Comparison of ENCODE assay signal across 9 cellular contexts in genomic region chr16:30065943-30066881, GRCh38. TPM values are rescaled to one million over a fixed set of nuclear protein-coding genes. Genes with fewer than 3 reads are reported as not detected.
DNase-seq lines count a peak whose midpoint lies in the region; ATAC-seq lines count a peak whose summit lies in the region.
"Had no signal": no experiment of that assay in that cellular context is flagged by ENCODE, and none has a peak within 500 bp of the region (broad histone marks: within the 10 kb centered on the region; RNA-seq: fewer than 3 reads in every experiment).

No MANE protein-coding gene starts in this region.

- H3K27ac Mint-ChIP-seq in activated naive CD4-positive, alpha-beta T cell treated with anti-CD3 and anti-CD28 coated beads for 36 hours: peak overlapping the region; percentile 98

- H3K9me3 ChIP-seq in KOPT-K1 (ENCODE audit: insufficient read depth, low read length, poor library complexity, severe bottlenecking): no peaks in the 10 kb centered on the region

- intact Hi-C loops in activated naive CD4-positive, alpha-beta T cell treated with anti-CD3 and anti-CD28 coated beads for 36 hours (cut with micrococcal nuclease): loop anchor here (1.0 to 5.0 kb wide), 10 partner anchors 9 to 592 kb away; partner anchors contain the start of genes FBRS, HIRIP3, MAZ and PPP4C
- intact Hi-C loops in left cardiac atrium (cut with DNase I): no loop called here
- intact Hi-C loops in sciatic nerve (cut with DNase I): no loop called here

- peak overlapping the region; percentile 95 for H3K4me3 Mint-ChIP-seq in activated naive CD4-positive, alpha-beta T cell treated with anti-CD3 and anti-CD28 coated beads for 36 hours

- peaks cover 51% of the 10 kb centered on the region for H3K36me3 ChIP-seq in KOPT-K1 (ENCODE audit: insufficient read depth, low read length)

- peak; percentile 72 for DNase-seq in Daoy (ENCODE audit: low read depth)
- DNase-seq in activated naive CD4-positive, alpha-beta T cell treated with anti-CD3 and anti-CD28 coated beads for 36 hours: peak; percentile 50
- DNase-seq in left cardiac atrium: no peak
- DNase-seq in sciatic nerve (ENCODE audit: low spot score): no peak
- no peak for DNase-seq in 8988T
- DNase-seq in NCI-H128 (lab: John Stamatoyannopoulos, UW; ENCODE audit: unreplicated experiment): no peak
- DNase-seq in DMS153 (lab: John Stamatoyannopoulos, UW): no peak

- no peaks in the 10 kb centered on the region for H3K9me3 Mint-ChIP-seq in activated naive CD4-positive, alpha-beta T cell treated with anti-CD3 and anti-CD28 coated beads for 36 hours

- no peaks in the 10 kb centered on the region for H3K27me3 Mint-ChIP-seq in activated naive CD4-positive, alpha-beta T cell treated with anti-CD3 and anti-CD28 coated beads for 36 hours (ENCODE audit: low read depth)

- CTCF ChIA-PET in activated naive CD4-positive, alpha-beta T cell treated with anti-CD3 and anti-CD28 coated beads for 36 hours (lab: Charles Lee): interaction anchor here (0.9 to 3.3 kb wide), 5 partner anchors 10 to 25 kb away, joined by 3 to 16 read pairs (median 4); partner anchors contain the start of genes PPP4C and TBX6

- H3K36me3 Mint-ChIP-seq in activated naive CD4-positive, alpha-beta T cell treated with anti-CD3 and anti-CD28 coated beads for 36 hours (ENCODE audit: low read depth): peaks cover 54% of the 10 kb centered on the region

- ATAC-seq in left cardiac atrium: peak; percentile 3 to 18
- peak; percentile 4 for ATAC-seq in sciatic nerve

- peak overlapping the region; percentile 97 for H3K27ac ChIP-seq in KOPT-K1 (ENCODE audit: low read depth, low read length, poor library complexity, severe bottlenecking)

- peaks cover 34% of the 10 kb centered on the region for H3K4me1 Mint-ChIP-seq in activated naive CD4-positive, alpha-beta T cell treated with anti-CD3 and anti-CD28 coated beads for 36 hours (ENCODE audit: low read depth)

RNA-seq across cellular contexts. Expression of gene ALDOA, which starts 0.7 kb away (rescaled TPM):
- 781 and 887 TPM in 2 replicates for total RNA-seq in Daoy (2014; rRNA removed; shearing (Covaris generic))
- 1,000 to 10,000 TPM; 1,750 to 1,795 TPM for total RNA-seq in activated naive CD4-positive, alpha-beta T cell treated with anti-CD3 and anti-CD28 coated beads for 36 hours
- total RNA-seq in left cardiac atrium: 1,000 to 10,000 TPM; 2,548 to 2,783 TPM
- 600 TPM for total RNA-seq in sciatic nerve

RNA-seq across cellular contexts. Expression of gene PPP4C, which starts 9.6 kb away (rescaled TPM):
- 81.4 and 113 TPM in 2 replicates for total RNA-seq in Daoy (2014; rRNA removed; shearing (Covaris generic))
- 100 to 1,000 TPM; 104 to 105 TPM for total RNA-seq in activated naive CD4-positive, alpha-beta T cell treated with anti-CD3 and anti-CD28 coated beads for 36 hours
- 10 to 100 TPM; 34.2 to 41.1 TPM for total RNA-seq in left cardiac atrium
- 41.2 TPM for total RNA-seq in sciatic nerve

RNA-seq across cellular contexts. Expression of gene TBX6, which starts 25.5 kb away (rescaled TPM):
- total RNA-seq in Daoy (2014; rRNA removed; shearing (Covaris generic)): not detected in 2 replicates
- 1 to 10 TPM; 3.6 to 4.7 TPM for total RNA-seq in activated naive CD4-positive, alpha-beta T cell treated with anti-CD3 and anti-CD28 coated beads for 36 hours
- total RNA-seq in left cardiac atrium (under 1 TPM; 0.55 to 0.80 TPM), sciatic nerve (1.7 TPM)

RNA-seq across cellular contexts. Expression of gene YPEL3, which starts 29.8 kb away (rescaled TPM):
- 0.21 and 1.0 TPM in 2 replicates for total RNA-seq in Daoy (2014; rRNA removed; shearing (Covaris generic))
- 10 to 100 TPM; 24.6 to 27.3 TPM for total RNA-seq in activated naive CD4-positive, alpha-beta T cell treated with anti-CD3 and anti-CD28 coated beads for 36 hours
- total RNA-seq in left cardiac atrium (10 to 100 TPM; 39.5 to 54.1 TPM), sciatic nerve (96.4 TPM)

RNA-seq across cellular contexts. Expression of gene TLCD3B, which starts 35.1 kb away (rescaled TPM):
- total RNA-seq in Daoy (2014; rRNA removed; shearing (Covaris generic)): not detected in 2 replicates
- total RNA-seq in activated naive CD4-positive, alpha-beta T cell treated with anti-CD3 and anti-CD28 coated beads for 36 hours: 1 to 10 TPM; 4.6 to 6.1 TPM
- total RNA-seq in left cardiac atrium: not detected
- total RNA-seq in sciatic nerve: not detected
- total RNA-seq: SK-MEL-5 had no signal

Comparison
In these comparisons a context has a peak if more than half of its experiments do, and no peak if none do; other contexts are left out.
1. DNase-seq: peak in Daoy (single experiment) and activated naive CD4-positive, alpha-beta T cell treated with anti-CD3 and anti-CD28 coated beads for 36 hours (single experiment); none in left cardiac atrium (single experiment), sciatic nerve (single experiment), 8988T (single experiment), NCI-H128 (single experiment) and DMS153 (single experiment).